In the genomic region with DNA sequence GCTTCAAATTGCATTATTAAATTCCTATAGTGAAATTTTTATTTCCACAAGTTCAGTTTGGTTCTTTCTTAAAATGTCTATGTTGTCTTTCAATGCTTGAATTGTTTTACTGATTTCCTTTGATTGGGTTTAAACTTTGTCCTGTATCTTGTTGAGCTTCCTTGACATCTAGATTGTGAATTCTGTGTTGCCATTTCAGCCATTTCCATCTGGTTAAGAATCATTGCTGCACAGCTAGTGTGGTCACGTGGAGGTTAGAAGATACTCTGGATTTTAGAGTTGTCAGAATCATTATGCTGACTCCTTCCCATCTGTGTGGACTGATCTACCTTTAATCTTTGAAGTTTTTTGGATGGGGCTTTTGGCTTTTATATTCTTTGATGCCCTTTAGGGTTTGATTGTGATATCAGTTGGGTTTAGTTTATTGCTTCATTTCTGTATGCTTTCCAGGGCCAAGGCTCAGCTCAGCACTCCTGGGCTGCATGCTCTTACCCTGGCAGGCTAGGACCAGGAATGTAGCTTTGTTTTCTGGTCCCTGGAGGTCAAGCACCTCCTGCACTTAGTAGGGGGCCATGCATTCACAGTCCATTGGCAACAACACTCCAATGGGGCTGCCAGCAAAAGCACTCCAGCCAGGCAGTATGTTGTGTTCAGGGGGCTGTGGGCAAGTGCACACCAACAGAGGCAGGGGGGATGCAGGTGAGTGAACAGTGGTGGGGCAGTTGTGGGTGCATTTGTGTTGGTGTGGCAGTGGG, we compare ENCODE assay signal across 21 cellular contexts.
DNase-seq lines count a peak whose midpoint lies in the region; ATAC-seq, FAIRE-seq and TF ChIP-seq lines count a peak whose summit lies in the region.
"Had no signal": no experiment of that assay in that cellular context is flagged by ENCODE, and none has a peak within 500 bp of the region (broad histone marks: within the 10 kb centered on the region; RNA-seq: fewer than 3 reads in every experiment).

No MANE protein-coding gene starts in this region.

- H3K27ac ChIP-seq in AG04450 (ENCODE audit: low read depth, low read length) = peak overlapping the region; percentile 62
- H3K27ac ChIP-seq in keratinocyte (ENCODE audit: control insufficient read depth, insufficient read depth, low read length) = peak overlapping the region; percentile 13
- H3K27ac ChIP-seq: dorsolateral prefrontal cortex, uterus had no signal

- H3K36me3 ChIP-seq in keratinocyte (ENCODE audit: control insufficient read depth in 2 of 2, extremely low read depth in 1 of 2, insufficient read depth in 2 of 2, low read length in 2 of 2) = no peaks in the 10 kb centered on the region
- H3K36me3 ChIP-seq: uterus had no signal

- dilution Hi-C loops in keratinocyte (cut with MboI; ENCODE audit: extremely low pct_ligation_motif_present, low sequenced_read_pairs) = no loop called here

- peak; percentile 41 for FAIRE-seq in keratinocyte (lab: Jason Lieb, UNC)

- POLR2A ChIA-PET in AG04450 (lab: Yijun Ruan, JAX) = interaction anchor here (0.9 kb wide), 1 partner anchor 19 kb away, joined by 3 read pairs; no protein-coding TSS in a partner anchor

- H3K9ac ChIP-seq in keratinocyte (ENCODE audit: control insufficient read depth, extremely low read depth, insufficient read depth, low read length) = no peak overlapping the region

- no peaks in the 10 kb centered on the region for H3K9me1 ChIP-seq in keratinocyte (ENCODE audit: control insufficient read depth, extremely low read depth, insufficient read depth, low read length)

- no peak for TF ChIP-seq CTCF in AG04450 (IDR thresholded peaks at IDR 0.05; ENCODE audit: low read depth, low read length)
- no peak for TF ChIP-seq CTCF in keratinocyte (optimal IDR thresholded peaks at IDR 0.05 in 1 of 3, IDR thresholded peaks at IDR 0.05 in 1 of 3, conservative IDR thresholded peaks at IDR 0.05 in 1 of 3; ENCODE audit: extremely low read depth in 1 of 3, insufficient read depth in 2 of 3, low read length in 3 of 3)

- CTCF ChIA-PET in AG04450 (lab: Charles Lee) = interaction anchor here (0.7 kb wide), 1 partner anchor 63 kb away, joined by 3 read pairs; no protein-coding TSS in a partner anchor

- H2AFZ ChIP-seq in keratinocyte (ENCODE audit: control insufficient read depth, low read length) = peak overlapping the region; percentile 20

- peaks cover 13% of the 10 kb centered on the region for H3K4me1 ChIP-seq in keratinocyte (ENCODE audit: control insufficient read depth, extremely low read depth, insufficient read depth, low read length)
- H3K4me1 ChIP-seq: uterus had no signal

- no peak for ATAC-seq in GM18909 (IDR thresholded peaks at IDR 0.05; ENCODE audit: poor library complexity, unreplicated experiment)
- no peak for ATAC-seq in GM18868 (IDR thresholded peaks at IDR 0.05; ENCODE audit: unreplicated experiment)
- ATAC-seq: esophagus mucosa had no signal

- H3K9me3 ChIP-seq in AG04450 (ENCODE audit: control insufficient read depth, insufficient read depth, low read length) (no peaks in the 10 kb centered on the region), keratinocyte (ENCODE audit: control insufficient read depth, low read depth, low read length) (no peaks in the 10 kb centered on the region)
- H3K9me3 ChIP-seq: uterus had no signal

- no peaks in the 10 kb centered on the region for H3K27me3 ChIP-seq in AG04450 (ENCODE audit: control insufficient read depth, insufficient read depth, low read length)
- H3K27me3 ChIP-seq in keratinocyte (ENCODE audit: control insufficient read depth, extremely low read depth, insufficient read depth, low read length) = no peaks in the 10 kb centered on the region
- H3K27me3 ChIP-seq: dorsolateral prefrontal cortex, uterus had no signal

- H3K4me3 ChIP-seq in AG04450 (ENCODE audit: low read depth, low read length) = no peak overlapping the region
- H3K4me3 ChIP-seq in keratinocyte (ENCODE audit: control insufficient read depth in 2 of 3, extremely low read depth in 1 of 3, insufficient read depth in 2 of 3, low read depth in 1 of 3, low read length in 3 of 3) = no peak overlapping the region
- H3K4me3 ChIP-seq: dorsolateral prefrontal cortex, uterus had no signal

- H3K4me2 ChIP-seq in keratinocyte (ENCODE audit: control insufficient read depth, extremely low read depth, insufficient read depth, low read depth, low read length) = no peak overlapping the region

- DNase-seq in AG04450 (ENCODE audit: low read depth, low spot score) (no peak), NCI-H226 (peak; percentile 37), astrocyte of the hippocampus (ENCODE audit: low read depth, low spot score) (peak; percentile 42), keratinocyte (ENCODE audit: low read depth, low spot score) (no peak), DMS114 treated with DMSO at 0.1 percent for 48 hours (lab: John Stamatoyannopoulos, UW; ENCODE audit: unreplicated experiment) (no peak)
- DNase-seq in activated CD4-positive, alpha-beta T cell treated with anti-CD3 and anti-CD28 coated beads for 4 hours = no peak
- DNase-seq: activated naive CD4-positive, alpha-beta T cell treated with anti-CD3 and anti-CD28 coated beads for 36 hours; activated T-cell treated with anti-CD3 and anti-CD28 coated beads for 4 hours; CD8-positive, alpha-beta memory T cell; DND-41; dorsolateral prefrontal cortex; head of caudate nucleus; MM.1S; NCI-H187; SHP77 treated with DMSO at 0.1 percent for 48 hours; stimulated activated naive CD4-positive, alpha-beta T cell; T-helper 9 cell; uterus had no signal

- H3K79me2 ChIP-seq in keratinocyte (ENCODE audit: control insufficient read depth, insufficient read depth, low read length) = no peaks in the 10 kb centered on the region

- H4K20me1 ChIP-seq in keratinocyte (ENCODE audit: control insufficient read depth, extremely low read depth, insufficient read depth, low read length) = no peaks in the 10 kb centered on the region

Comparison
In these comparisons a context has a peak if more than half of its experiments do, and no peak if none do; other contexts are left out.
1. DNase-seq: peak in NCI-H226 (single experiment) and astrocyte of the hippocampus (single experiment); none in AG04450 (single experiment), keratinocyte (single experiment), DMS114 treated with DMSO at 0.1 percent for 48 hours (single experiment) and activated CD4-positive, alpha-beta T cell treated with anti-CD3 and anti-CD28 coated beads for 4 hours (0 of 2).